ENCODE assay signal across 16 cellular contexts in the genomic region with DNA sequence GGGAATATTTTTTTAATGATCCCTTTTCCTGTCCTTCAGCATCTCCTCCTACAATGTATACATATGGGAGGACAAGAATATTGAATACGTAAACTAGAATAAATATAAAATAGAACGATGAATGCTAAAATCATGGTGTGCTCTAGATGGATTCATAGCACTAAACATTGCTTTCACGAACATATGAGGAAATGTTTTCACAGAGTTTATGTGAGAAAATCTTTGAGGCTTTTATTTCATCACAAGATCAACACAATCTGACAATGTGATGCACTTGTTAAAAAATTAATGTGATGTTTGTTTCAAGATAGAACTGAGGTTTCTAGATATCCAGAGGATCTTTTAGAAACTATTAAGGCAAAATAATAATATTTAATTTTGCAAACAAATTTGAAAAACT. TPM values are rescaled to one million over a fixed set of nuclear protein-coding genes. Genes with fewer than 3 reads are reported as not detected.
"Had no signal": no experiment of that assay in that cellular context is flagged by ENCODE, and none has a peak within 500 bp of the region (broad histone marks: within the 10 kb centered on the region; RNA-seq: fewer than 3 reads in every experiment).

No MANE protein-coding gene starts in this region.

- FAIRE-seq: urothelium cell line had no signal

- H3K9me3 ChIP-seq: SK-N-SH had no signal

- H3K27ac Mint-ChIP-seq: activated T-cell treated with anti-CD3 and anti-CD28 coated beads, Interleukin-2, amount 50 U/mL, for 72 hours; nephron progenitor cell had no signal

- DNase-seq: activated CD4-positive, alpha-beta T cell treated with anti-CD3 and anti-CD28 coated beads, Interleukin-2, amount 50 U/mL, for 4 hours; activated CD4-positive, CD25-positive, alpha-beta regulatory T cell treated with anti-CD3 and anti-CD28 coated beads, Interleukin-2, amount 50 U/mL, for 72 hours; activated T-cell treated with anti-CD3 and anti-CD28 coated beads, Interleukin-2, amount 50 U/mL, for 72 hours; caudate nucleus; cortex of kidney; effector memory CD4-positive, alpha-beta T cell; hypothalamus; left cardiac atrium; mammary epithelial cell; nephron progenitor cell; SK-N-SH; stimulated activated CD4-positive, alpha-beta T cell treated with anti-CD3 and anti-CD28 coated beads, Interleukin-4, amount 100 ng/mL, for 4 hours had no signal

- H3K9ac ChIP-seq: SK-N-SH had no signal

- H3K4me3 Mint-ChIP-seq: nephron progenitor cell had no signal

- H3K4me2 ChIP-seq: SK-N-SH had no signal

- H3K9me3 Mint-ChIP-seq: nephron progenitor cell had no signal

- ATAC-seq: activated T-cell treated with anti-CD3 and anti-CD28 coated beads, Interleukin-2, amount 50 U/mL, for 72 hours; left cardiac atrium had no signal

RNA-seq across cellular contexts. Expression of gene CARD16, which starts 3.0 kb away (rescaled TPM):
- total RNA-seq: epithelial cell of proximal tubule had no signal
- polyA plus RNA-seq: SK-N-SH had no signal

RNA-seq across cellular contexts. Expression of gene CASP1, which starts 7.2 kb away (rescaled TPM):
- polyA plus RNA-seq: SK-N-SH had no signal

RNA-seq across cellular contexts. Expression of gene CASP5, which starts 19.2 kb away (rescaled TPM):
- total RNA-seq: activated T-cell treated with anti-CD3 and anti-CD28 coated beads, Interleukin-2, amount 50 U/mL, for 72 hours; epithelial cell of proximal tubule; osteocyte; T-helper 2 cell treated with Interferon-gamma antibody and Interleukin-4, amounts not matched to agents 100 ng/mL and 5 ng/mL, for 36 hours had no signal
- polyA plus RNA-seq: mammary epithelial cell, SK-N-SH had no signal
